Comparison of ENCODE assay signal across 1 cellular context in the genomic region with DNA sequence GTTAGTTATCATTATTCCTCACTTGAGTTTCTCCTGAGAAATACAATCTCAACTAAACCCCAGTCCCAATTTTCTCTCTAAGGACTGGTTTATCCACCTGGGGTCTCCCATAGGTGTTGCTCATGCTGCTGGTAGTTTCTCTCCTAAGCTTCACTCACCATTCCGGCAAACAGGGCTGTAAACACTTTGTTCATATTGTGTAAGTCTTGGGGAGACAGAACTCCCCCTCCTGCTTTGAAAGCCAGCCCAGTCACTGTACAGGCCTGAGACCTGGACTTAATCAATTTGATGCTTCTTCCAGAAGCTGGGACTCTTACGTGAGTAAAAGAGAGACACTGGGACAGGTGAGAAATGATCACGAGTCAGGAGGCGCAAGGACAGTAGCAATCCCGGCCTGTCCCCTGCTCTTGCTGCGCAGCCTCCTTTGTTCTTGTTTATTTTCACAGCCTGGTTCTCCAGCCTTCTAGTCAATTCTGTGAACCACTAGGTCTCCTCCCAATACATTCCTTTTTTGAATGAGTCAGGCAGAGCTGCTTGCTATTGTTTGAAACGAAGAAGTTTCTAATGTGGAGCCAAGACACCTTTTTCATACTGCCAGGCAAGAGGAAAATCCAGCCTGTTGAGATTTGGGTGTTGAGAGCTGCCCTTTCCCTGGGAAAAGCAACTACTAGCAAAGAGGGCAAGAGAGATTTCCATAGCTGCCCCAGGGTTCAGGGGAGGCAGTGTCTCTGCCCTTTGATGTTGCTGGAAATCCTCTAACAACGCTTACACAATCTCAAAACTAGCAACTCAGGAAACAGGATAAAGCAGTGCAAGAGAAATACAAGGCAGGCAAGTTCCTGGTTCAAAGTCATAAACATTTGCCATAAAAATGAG.
TF ChIP-seq lines count a peak whose summit lies in the region.

No MANE protein-coding gene starts in this region.

TF ChIP-seq in IMR-90, 13 proteins besides CTCF, POLR2A, EP300 and RAD21:
- no peak for TF ChIP-seq CHD1 (IDR thresholded peaks at IDR 0.05; ENCODE audit: low read depth, low read length)
- TF ChIP-seq RCOR1 (IDR thresholded peaks at IDR 0.05; ENCODE audit: insufficient replicate concordance, low read length): no peak
- no peak for TF ChIP-seq MAFK (IDR thresholded peaks at IDR 0.05; ENCODE audit: low read depth, low read length)
- no peak for TF ChIP-seq SMC3 (IDR thresholded peaks at IDR 0.05; ENCODE audit: low read depth, low read length)
- 0 out of 2 replicates have a peak, but pooled peaks have one; percentile 26 for TF ChIP-seq FOS (IDR thresholded peaks at IDR 0.05; ENCODE audit: low read depth, low read length)
- TF ChIP-seq NFE2L2 (IDR thresholded peaks at IDR 0.05; ENCODE audit: low read depth, low read length): no peak
- peak; percentile 62 for TF ChIP-seq CEBPB (IDR thresholded peaks at IDR 0.05; ENCODE audit: low read depth, low read length)
- TF ChIP-seq MAZ (IDR thresholded peaks at IDR 0.05; ENCODE audit: borderline replicate concordance, low read depth, low read length): no peak
- no peak for TF ChIP-seq RFX5 (IDR thresholded peaks at IDR 0.05; ENCODE audit: low read depth, low read length)
- TF ChIP-seq, protein P1, sequence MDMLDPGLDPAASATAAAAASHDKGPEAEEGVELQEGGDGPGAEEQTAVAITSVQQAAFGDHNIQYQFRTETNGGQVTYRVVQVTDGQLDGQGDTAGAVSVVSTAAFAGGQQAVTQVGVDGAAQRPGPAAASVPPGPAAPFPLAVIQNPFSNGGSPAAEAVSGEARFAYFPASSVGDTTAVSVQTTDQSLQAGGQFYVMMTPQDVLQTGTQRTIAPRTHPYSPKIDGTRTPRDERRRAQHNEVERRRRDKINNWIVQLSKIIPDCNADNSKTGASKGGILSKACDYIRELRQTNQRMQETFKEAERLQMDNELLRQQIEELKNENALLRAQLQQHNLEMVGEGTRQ (IDR thresholded peaks at IDR 0.05; ENCODE audit: low read depth, low read length): no peak
- peak; percentile 66 for TF ChIP-seq BHLHE40 (IDR thresholded peaks at IDR 0.05; ENCODE audit: low read depth, low read length)
